Comparison of ENCODE assay signal across 12 cellular contexts in genomic region chr5:64900618-64901017, GRCh38.
"Had no signal": no experiment of that assay in that cellular context is flagged by ENCODE, and none has a peak within 500 bp of the region (broad histone marks: within the 10 kb centered on the region; RNA-seq: fewer than 3 reads in every experiment).

No MANE protein-coding gene starts in this region.

- H3K4me1 ChIP-seq: left lung, testis had no signal

- H3K4me1 Mint-ChIP-seq: activated naive CD4-positive, alpha-beta T cell treated with anti-CD3 and anti-CD28 coated beads, Interleukin-2, amount 50 U/mL, for 24 hours; endodermal cell; stimulated activated naive CD8-positive, alpha-beta T cell treated with anti-CD3 and anti-CD28 coated beads, Interleukin-15, amount 100 ng/mL, for 72 hours; T-helper 17 cell had no signal

- DNase-seq: activated effector memory CD4-positive, alpha-beta T cell treated with Interleukin-2 at 50 U/mL for 16 hours; activated T-cell treated with anti-CD3 and anti-CD28 coated beads, Interleukin-2, amount 50 U/mL, for 1 hour; cerebellar nuclear complex; endodermal cell; glutamatergic neuron; left lung; stimulated activated CD4-positive, alpha-beta T cell treated with anti-CD3 and anti-CD28 coated beads, Interleukin-4, amount 100 ng/mL, for 24 hours; stimulated activated naive CD8-positive, alpha-beta T cell treated with anti-CD3 and anti-CD28 coated beads, Interleukin-15, amount 100 ng/mL, for 72 hours; T-helper 17 cell; testis had no signal

- H3K27me3 ChIP-seq: left lung, testis had no signal

- H3K4me3 Mint-ChIP-seq: activated naive CD4-positive, alpha-beta T cell treated with anti-CD3 and anti-CD28 coated beads, Interleukin-2, amount 50 U/mL, for 24 hours; endodermal cell; stimulated activated naive CD8-positive, alpha-beta T cell treated with anti-CD3 and anti-CD28 coated beads, Interleukin-15, amount 100 ng/mL, for 72 hours; T-helper 17 cell had no signal

- H3K4me3 ChIP-seq: left lung, testis had no signal

- H3K9me3 ChIP-seq: testis had no signal

- ATAC-seq: esophagus mucosa; left lung; stimulated activated naive CD8-positive, alpha-beta T cell treated with anti-CD3 and anti-CD28 coated beads, Interleukin-15, amount 100 ng/mL, for 72 hours; T-helper 17 cell had no signal

- H3K27ac Mint-ChIP-seq: activated naive CD4-positive, alpha-beta T cell treated with anti-CD3 and anti-CD28 coated beads, Interleukin-2, amount 50 U/mL, for 24 hours; endodermal cell; stimulated activated naive CD8-positive, alpha-beta T cell treated with anti-CD3 and anti-CD28 coated beads, Interleukin-15, amount 100 ng/mL, for 72 hours; T-helper 17 cell had no signal

- H3K27me3 Mint-ChIP-seq: activated naive CD4-positive, alpha-beta T cell treated with anti-CD3 and anti-CD28 coated beads, Interleukin-2, amount 50 U/mL, for 24 hours; stimulated activated naive CD8-positive, alpha-beta T cell treated with anti-CD3 and anti-CD28 coated beads, Interleukin-15, amount 100 ng/mL, for 72 hours; T-helper 17 cell had no signal

- H3K27ac ChIP-seq: left lung, testis had no signal
